Comparison of ENCODE assay signal across 17 cellular contexts in genomic region chr16:19639986-19640421, GRCh38.
A peak's percentile ranks its signal among the peaks of the same experiment; 100 is the strongest.
DNase-seq lines count a peak whose midpoint lies in the region; ATAC-seq and TF ChIP-seq lines count a peak whose summit lies in the region.
"Had no signal": no experiment of that assay in that cellular context is flagged by ENCODE, and none has a peak within 500 bp of the region (broad histone marks: within the 10 kb centered on the region; RNA-seq: fewer than 3 reads in every experiment).

No MANE protein-coding gene starts in this region.

- WGBS in gastroesophageal sphincter (ENCODE audit: low coverage in 1 of 2), 2 donors = 33 to 36% methylated on average over 5 to 8 of the region's 8 CpGs

- no peak overlapping the region for H3K27ac ChIP-seq in CD8-positive, alpha-beta memory T cell (ENCODE audit: low read depth, low read length)
- H3K27ac ChIP-seq in gastroesophageal sphincter (peak overlapping the region in 3 of 4 donors; percentile 7 to 56 (median 55)), tibial artery (no peak overlapping the region)
- H3K27ac ChIP-seq: 22Rv1, GM23248, skin epidermis, upper lobe of right lung had no signal

- H3K4me3 Mint-ChIP-seq in activated CD4-positive, alpha-beta T cell treated with anti-CD3 and anti-CD28 coated beads for 36 hours = no peak overlapping the region
- peak overlapping the region in 4 of 7 donors; percentile 14 to 49 (median 32) for H3K4me3 Mint-ChIP-seq in CD8-positive, alpha-beta memory T cell
- H3K4me3 Mint-ChIP-seq in activated CD8-positive, alpha-beta T cell treated with anti-CD3 and anti-CD28 coated beads for 36 hours = no peak overlapping the region
- H3K4me3 Mint-ChIP-seq: naive B cell had no signal

- no peak overlapping the region for H3K4me3 ChIP-seq in CD8-positive, alpha-beta memory T cell (ENCODE audit: low read length)
- H3K4me3 ChIP-seq in gastroesophageal sphincter = no peak overlapping the region
- no peak overlapping the region for H3K4me3 ChIP-seq in tibial artery
- H3K4me3 ChIP-seq: GM23248, skin epidermis, upper lobe of right lung had no signal

- H3K9me3 Mint-ChIP-seq in activated CD4-positive, alpha-beta T cell treated with anti-CD3 and anti-CD28 coated beads for 36 hours (ENCODE audit: low read depth) = no peaks in the 10 kb centered on the region
- no peaks in the 10 kb centered on the region for H3K9me3 Mint-ChIP-seq in CD8-positive, alpha-beta memory T cell
- no peaks in the 10 kb centered on the region for H3K9me3 Mint-ChIP-seq in activated CD8-positive, alpha-beta T cell treated with anti-CD3 and anti-CD28 coated beads for 36 hours
- H3K9me3 Mint-ChIP-seq: naive B cell had no signal

- H3K4me1 ChIP-seq in CD8-positive, alpha-beta memory T cell (ENCODE audit: insufficient read depth, low read length) = peaks cover 13% of the 10 kb centered on the region
- H3K4me1 ChIP-seq in gastroesophageal sphincter = peaks cover 3 to 50% (median 9%) of the 10 kb centered on the region in 3 donors
- H3K4me1 ChIP-seq in tibial artery = no peaks in the 10 kb centered on the region
- H3K4me1 ChIP-seq: upper lobe of right lung had no signal

- no peak overlapping the region for H3K27ac Mint-ChIP-seq in activated CD4-positive, alpha-beta T cell treated with anti-CD3 and anti-CD28 coated beads for 36 hours
- peak overlapping the region in 6 of 8 donors; percentile 20 to 90 (median 63) for H3K27ac Mint-ChIP-seq in CD8-positive, alpha-beta memory T cell
- no peak overlapping the region for H3K27ac Mint-ChIP-seq in activated CD8-positive, alpha-beta T cell treated with anti-CD3 and anti-CD28 coated beads for 36 hours

- POLR2A ChIA-PET in activated CD4-positive, alpha-beta T cell treated with anti-CD3 and anti-CD28 coated beads for 36 hours (lab: Charles Lee) = no interaction called here
- POLR2A ChIA-PET in CD8-positive, alpha-beta memory T cell (lab: Charles Lee) = no interaction called here
- POLR2A ChIA-PET in activated CD8-positive, alpha-beta T cell treated with anti-CD3 and anti-CD28 coated beads for 36 hours (lab: Charles Lee) = no interaction called here

- peaks cover 16% of the 10 kb centered on the region for H3K4me1 Mint-ChIP-seq in activated CD4-positive, alpha-beta T cell treated with anti-CD3 and anti-CD28 coated beads for 36 hours
- H3K4me1 Mint-ChIP-seq in CD8-positive, alpha-beta memory T cell = peaks cover 12 to 18% (median 16%) of the 10 kb centered on the region in 3 donors
- peaks cover 10% of the 10 kb centered on the region for H3K4me1 Mint-ChIP-seq in activated CD8-positive, alpha-beta T cell treated with anti-CD3 and anti-CD28 coated beads for 36 hours (ENCODE audit: low read depth)
- H3K4me1 Mint-ChIP-seq: naive B cell had no signal

- no peak for TF ChIP-seq EP300 in gastroesophageal sphincter (IDR thresholded peaks at IDR 0.05)

- no peaks in the 10 kb centered on the region for H3K9me3 ChIP-seq in CD8-positive, alpha-beta memory T cell (ENCODE audit: low read length)
- no peaks in the 10 kb centered on the region for H3K9me3 ChIP-seq in gastroesophageal sphincter
- no peaks in the 10 kb centered on the region for H3K9me3 ChIP-seq in tibial artery
- H3K9me3 ChIP-seq: upper lobe of right lung had no signal

- TF ChIP-seq CTCF in activated CD8-positive, alpha-beta T cell treated with anti-CD3 and anti-CD28 coated beads for 36 hours (IDR thresholded peaks at IDR 0.05) = no peak
- TF ChIP-seq CTCF in gastroesophageal sphincter (IDR thresholded peaks at IDR 0.05) (no peak), tibial artery (IDR thresholded peaks at IDR 0.05) (no peak)

- H3K36me3 ChIP-seq in CD8-positive, alpha-beta memory T cell (ENCODE audit: insufficient read depth, low read length) = peaks cover 9% of the 10 kb centered on the region
- H3K36me3 ChIP-seq in gastroesophageal sphincter = peaks cover 0 to 77% of the 10 kb centered on the region in 2 donors
- peaks cover 24 to 84% (median 42%) of the 10 kb centered on the region in 3 donors for H3K36me3 ChIP-seq in tibial artery

- H3K27me3 Mint-ChIP-seq in activated CD4-positive, alpha-beta T cell treated with anti-CD3 and anti-CD28 coated beads for 36 hours = no peaks in the 10 kb centered on the region
- H3K27me3 Mint-ChIP-seq in CD8-positive, alpha-beta memory T cell = no peaks in the 10 kb centered on the region
- H3K27me3 Mint-ChIP-seq in activated CD8-positive, alpha-beta T cell treated with anti-CD3 and anti-CD28 coated beads for 36 hours = no peaks in the 10 kb centered on the region
- H3K27me3 Mint-ChIP-seq: naive B cell had no signal

- TF ChIP-seq POLR2A in gastroesophageal sphincter (IDR thresholded peaks at IDR 0.05) = no peak

- ATAC-seq in activated CD4-positive, alpha-beta T cell treated with anti-CD3 and anti-CD28 coated beads for 36 hours = no peak
- ATAC-seq in activated CD8-positive, alpha-beta T cell treated with anti-CD3 and anti-CD28 coated beads for 36 hours = peak; percentile 17
- ATAC-seq in gastroesophageal sphincter = no peak
- ATAC-seq: upper lobe of right lung had no signal

- H3K27me3 ChIP-seq in CD8-positive, alpha-beta memory T cell (ENCODE audit: insufficient read depth, low read length, poor library complexity, severe bottlenecking) = no peaks in the 10 kb centered on the region
- no peaks in the 10 kb centered on the region for H3K27me3 ChIP-seq in gastroesophageal sphincter
- no peaks in the 10 kb centered on the region for H3K27me3 ChIP-seq in tibial artery
- H3K27me3 ChIP-seq: upper lobe of right lung had no signal

- peaks cover 18% of the 10 kb centered on the region for H3K36me3 Mint-ChIP-seq in activated CD4-positive, alpha-beta T cell treated with anti-CD3 and anti-CD28 coated beads for 36 hours (ENCODE audit: low read depth)
- peaks cover 3 to 63% (median 27%) of the 10 kb centered on the region in 3 donors for H3K36me3 Mint-ChIP-seq in CD8-positive, alpha-beta memory T cell
- peaks cover 24% of the 10 kb centered on the region for H3K36me3 Mint-ChIP-seq in activated CD8-positive, alpha-beta T cell treated with anti-CD3 and anti-CD28 coated beads for 36 hours (ENCODE audit: low read depth)

- DNase-seq in activated CD4-positive, alpha-beta T cell treated with anti-CD3 and anti-CD28 coated beads for 36 hours = peak; percentile 11
- DNase-seq in activated CD4-positive, alpha-beta T cell treated with anti-CD3 and anti-CD28 coated beads, Interleukin-2, amount 50 U/mL, for 4 hours = no peak
- DNase-seq in CD8-positive, alpha-beta memory T cell = peak in 2 of 5 donors; percentile 39 to 55
- DNase-seq in activated CD8-positive, alpha-beta T cell treated with anti-CD3 and anti-CD28 coated beads for 36 hours = peak; percentile 25
- DNase-seq in tibial artery = no peak
- DNase-seq in islet precursor cell = no peak
- DNase-seq in NCI-H2227 (lab: John Stamatoyannopoulos, UW; ENCODE audit: unreplicated experiment) = no peak
- DNase-seq: GM23248, KG1, naive B cell, NCI-H1092, NCI-H2081, NCI-H510A treated with DMSO at 0.1 percent for 48 hours, upper lobe of right lung had no signal

- intact Hi-C loops in activated CD4-positive, alpha-beta T cell treated with anti-CD3 and anti-CD28 coated beads for 36 hours (cut with DNase I, micrococcal nuclease) = no loop called here
- intact Hi-C loops in activated CD8-positive, alpha-beta T cell treated with anti-CD3 and anti-CD28 coated beads for 36 hours (cut with micrococcal nuclease) = no loop called here
- intact Hi-C loops in tibial artery (cut with DNase I; ENCODE audit: low total_unique reads) = no loop called here

- CTCF ChIA-PET in activated CD4-positive, alpha-beta T cell treated with anti-CD3 and anti-CD28 coated beads for 36 hours (lab: Charles Lee) = interaction anchor here (0.9 to 2.7 kb wide), 4 partner anchors 10 to 246 kb away, joined by 3 to 12 read pairs (median 4); no protein-coding TSS in a partner anchor
- CTCF ChIA-PET in CD8-positive, alpha-beta memory T cell (lab: Charles Lee) = no interaction called here
- CTCF ChIA-PET in activated CD8-positive, alpha-beta T cell treated with anti-CD3 and anti-CD28 coated beads for 36 hours (lab: Charles Lee) = no interaction called here

Comparison
In these comparisons a context has a peak if more than half of its experiments do, and no peak if none do; other contexts are left out.
1. DNase-seq: peak in activated CD4-positive, alpha-beta T cell treated with anti-CD3 and anti-CD28 coated beads for 36 hours (single experiment) and activated CD8-positive, alpha-beta T cell treated with anti-CD3 and anti-CD28 coated beads for 36 hours (single experiment); none in activated CD4-positive, alpha-beta T cell treated with anti-CD3 and anti-CD28 coated beads, Interleukin-2, amount 50 U/mL, for 4 hours (0 of 2), tibial artery (0 of 2), islet precursor cell (single experiment) and NCI-H2227 (single experiment).
2. H3K27ac Mint-ChIP-seq: peak in CD8-positive, alpha-beta memory T cell (6 of 8); none in activated CD4-positive, alpha-beta T cell treated with anti-CD3 and anti-CD28 coated beads for 36 hours (single experiment) and activated CD8-positive, alpha-beta T cell treated with anti-CD3 and anti-CD28 coated beads for 36 hours (single experiment).
3. H3K4me3 Mint-ChIP-seq: peak in CD8-positive, alpha-beta memory T cell (4 of 7); none in activated CD4-positive, alpha-beta T cell treated with anti-CD3 and anti-CD28 coated beads for 36 hours (single experiment) and activated CD8-positive, alpha-beta T cell treated with anti-CD3 and anti-CD28 coated beads for 36 hours (single experiment).
4. H3K27ac ChIP-seq: peak in gastroesophageal sphincter (3 of 4); none in CD8-positive, alpha-beta memory T cell (single experiment) and tibial artery (0 of 2).